Comparison of ENCODE assay signal across 8 cellular contexts in the genomic region with DNA sequence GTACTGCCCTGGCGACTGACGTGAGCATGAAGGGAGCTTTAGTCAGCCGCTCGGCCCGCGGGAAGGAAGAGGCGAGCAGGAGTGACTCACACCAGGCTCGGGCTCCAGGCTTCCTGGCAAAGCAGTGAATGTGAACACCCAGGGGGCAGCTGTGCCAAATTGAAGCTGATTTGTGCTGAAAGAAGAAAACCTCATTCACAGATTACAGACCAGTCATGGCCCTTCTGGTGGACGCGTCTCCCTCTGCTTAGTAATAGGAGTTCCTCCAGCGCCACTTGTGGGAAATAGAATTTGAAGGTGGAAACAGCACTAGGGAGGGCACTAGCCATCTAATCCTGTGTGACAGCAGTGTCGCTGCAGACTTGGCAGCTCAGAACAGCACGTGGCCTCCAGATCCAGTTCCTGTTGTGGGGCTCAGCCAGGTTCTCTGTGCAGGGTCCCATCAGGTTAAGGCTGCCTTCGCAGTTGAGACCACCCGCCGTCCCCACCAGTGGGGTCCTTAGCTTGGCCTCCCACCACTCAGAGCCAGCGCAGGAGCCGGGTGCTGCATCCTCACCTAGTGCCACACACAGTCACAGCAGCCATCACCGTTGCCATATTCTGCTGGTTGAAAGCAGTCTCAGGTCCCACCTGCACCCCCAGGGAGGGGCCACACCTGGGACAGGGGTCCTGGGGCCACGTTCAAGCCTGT.
DNase-seq lines count a peak whose midpoint lies in the region; ATAC-seq and TF ChIP-seq lines count a peak whose summit lies in the region.

No MANE protein-coding gene starts in this region.

- peak overlapping the region in 49 of 59 donors; percentile 2 to 83 (median 61) for H3K27ac ChIP-seq in dorsolateral prefrontal cortex

- DNase-seq in GM04504 (ENCODE audit: low read depth) (peak; percentile 96), RKO (ENCODE audit: low spot score) (peak; percentile 57), dorsolateral prefrontal cortex (peak; percentile 47 to 94 (median 79)), middle frontal gyrus (ENCODE audit: extremely low spot score, low spot score) (peak; percentile 38), SIG-M5 treated with dmso at 0.1 percent for 504 hours (lab: John Stamatoyannopoulos, UW; ENCODE audit: unreplicated experiment) (no peak), LoVo (ENCODE audit: low spot score) (no peak), NCI-H2081 treated with DMSO at 0.1 percent for 48 hours (lab: John Stamatoyannopoulos, UW) (no peak)

- no peaks in the 10 kb centered on the region for H3K27me3 ChIP-seq in dorsolateral prefrontal cortex

- intact Hi-C loops in dorsolateral prefrontal cortex (cut with DNase I), result no loop called here

- H3K4me3 ChIP-seq in dorsolateral prefrontal cortex, result peak overlapping the region in 8 of 59 donors; percentile 2 to 28 (median 10)

- peak in 16 of 56 donors; percentile 11 to 43 (median 25) for TF ChIP-seq CTCF in dorsolateral prefrontal cortex (IDR thresholded peaks at IDR 0.05 in 54 of 56, conservative IDR thresholded peaks at IDR 0.05 in 2 of 56; ENCODE audit: low read depth in 1 of 56, partially characterized antibody in 56 of 56)

- no peak for ATAC-seq in HG02973 (IDR thresholded peaks at IDR 0.05; ENCODE audit: unreplicated experiment)

Comparison
In these comparisons a context has a peak if more than half of its experiments do, and no peak if none do; other contexts are left out.
1. DNase-seq: peak in GM04504 (single experiment), RKO (single experiment), dorsolateral prefrontal cortex (10 of 10) and middle frontal gyrus (single experiment); none in SIG-M5 treated with dmso at 0.1 percent for 504 hours (single experiment), LoVo (single experiment) and NCI-H2081 treated with DMSO at 0.1 percent for 48 hours (single experiment).